In genomic region chr4:153467154-153467896, GRCh38 we compare ENCODE assay signal across 8 cellular contexts. TPM values are rescaled to one million over a fixed set of nuclear protein-coding genes. Genes with fewer than 3 reads are reported as not detected.
DNase-seq lines count a peak whose midpoint lies in the region; ATAC-seq, FAIRE-seq and TF ChIP-seq lines count a peak whose summit lies in the region.

No MANE protein-coding gene starts in this region.

- H3K36me3 Mint-ChIP-seq in natural killer cell treated with Interleukin-12 subunit alpha and Interleukin-12 subunit beta and Interleukin-15 and Interleukin-18, amount 100 ng/mL, for 72 hours = peaks cover 7% of the 10 kb centered on the region

- 6% methylated on average over 18 of the region's 28 CpGs for WGBS in esophagus muscularis mucosa
- WGBS in urinary bladder = 2% methylated on average over 28 of the region's 28 CpGs

- H3K9me3 ChIP-seq in AG04450 (ENCODE audit: control insufficient read depth, insufficient read depth, low read length) = no peaks in the 10 kb centered on the region; the same call in 1 of the 2 replicates
- no peaks in the 10 kb centered on the region for H3K9me3 ChIP-seq in esophagus muscularis mucosa

- TF ChIP-seq CTCF in AG04450 (IDR thresholded peaks at IDR 0.05; ENCODE audit: low read depth, low read length) (no peak), esophagus muscularis mucosa (IDR thresholded peaks at IDR 0.05) (no peak)

- peak overlapping the region; percentile 70 for H3K4me3 Mint-ChIP-seq in natural killer cell treated with Interleukin-12 subunit alpha and Interleukin-12 subunit beta and Interleukin-15 and Interleukin-18, amount 100 ng/mL, for 72 hours

- DNase-seq in AG04450 (ENCODE audit: low read depth, low spot score) = no peak
- peak; percentile 70 for DNase-seq in GM18507 (ENCODE audit: extremely low spot score, insufficient read length, low read depth)
- peak; percentile 57 for DNase-seq in NCI-H187 treated with DMSO at 0.1 percent for 48 hours (lab: John Stamatoyannopoulos, UW)
- peak; percentile 21 to 22 for DNase-seq in activated CD4-positive, alpha-beta T cell treated with anti-CD3 and anti-CD28 coated beads, Interleukin-2, amount 50 U/mL, for 24 hours (ENCODE audit: low read depth in 1 of 2, low spot score in 1 of 2)
- no peak for DNase-seq in esophagus muscularis mucosa (ENCODE audit: extremely low spot score)
- DNase-seq in natural killer cell treated with Interleukin-12 subunit alpha and Interleukin-12 subunit beta and Interleukin-15 and Interleukin-18, amount 100 ng/mL, for 72 hours (ENCODE audit: low spot score) = peak; percentile 70

- intact Hi-C loops in esophagus muscularis mucosa (cut with DNase I) = loop anchor here (2.0 to 10.0 kb wide), 3 partner anchors 90 to 123 kb away; partner anchors contain the start of gene MND1

- H3K27me3 Mint-ChIP-seq in natural killer cell treated with Interleukin-12 subunit alpha and Interleukin-12 subunit beta and Interleukin-15 and Interleukin-18, amount 100 ng/mL, for 72 hours = no peaks in the 10 kb centered on the region

- H3K4me1 ChIP-seq in esophagus muscularis mucosa = peaks cover 27 to 67% (median 56%) of the 10 kb centered on the region in 4 donors
- H3K4me1 ChIP-seq in urinary bladder (ENCODE audit: insufficient read depth) = no peaks in the 10 kb centered on the region

- H3K27ac Mint-ChIP-seq in natural killer cell treated with Interleukin-12 subunit alpha and Interleukin-12 subunit beta and Interleukin-15 and Interleukin-18, amount 100 ng/mL, for 72 hours = peak overlapping the region; percentile 82 to 88

- H3K4me3 ChIP-seq in AG04450 (ENCODE audit: low read depth, low read length) = peak overlapping the region; percentile 89
- H3K4me3 ChIP-seq in esophagus muscularis mucosa = peak overlapping the region; percentile 61 to 95 (median 88)
- H3K4me3 ChIP-seq in urinary bladder (ENCODE audit: low read depth, low read length) = peak overlapping the region; percentile 90

- peak; percentile 62 for ATAC-seq in HG02852 (IDR thresholded peaks at IDR 0.05; ENCODE audit: unreplicated experiment)
- ATAC-seq in natural killer cell treated with Interleukin-12 subunit alpha and Interleukin-12 subunit beta and Interleukin-15 and Interleukin-18, amount 100 ng/mL, for 72 hours = peak; percentile 3 to 4

- POLR2A ChIA-PET in AG04450 (lab: Yijun Ruan, JAX) = no interaction called here

- TF ChIP-seq POLR2A in esophagus muscularis mucosa (IDR thresholded peaks at IDR 0.05; ENCODE audit: low read depth) = no peak

- peak; percentile 97 for FAIRE-seq in GM18507 (lab: Jason Lieb, UNC)

- peaks cover 56 to 64% of the 10 kb centered on the region in 2 donors for H3K4me1 Mint-ChIP-seq in natural killer cell treated with Interleukin-12 subunit alpha and Interleukin-12 subunit beta and Interleukin-15 and Interleukin-18, amount 100 ng/mL, for 72 hours (ENCODE audit: low read depth in 2 of 2)

- no peaks in the 10 kb centered on the region for H3K27me3 ChIP-seq in AG04450 (ENCODE audit: control insufficient read depth, insufficient read depth, low read length)
- H3K27me3 ChIP-seq in esophagus muscularis mucosa = no peaks in the 10 kb centered on the region

- H3K36me3 ChIP-seq in esophagus muscularis mucosa (no peaks in the 10 kb centered on the region), urinary bladder (ENCODE audit: insufficient read depth) (no peaks in the 10 kb centered on the region)

- no peaks in the 10 kb centered on the region for H3K9me3 Mint-ChIP-seq in natural killer cell treated with Interleukin-12 subunit alpha and Interleukin-12 subunit beta and Interleukin-15 and Interleukin-18, amount 100 ng/mL, for 72 hours

- CTCF ChIA-PET in AG04450 (lab: Charles Lee) = interaction anchor here (0.6 to 1.3 kb wide), 4 partner anchors 16 to 164 kb away, joined by 3 to 11 read pairs (median 4); no protein-coding TSS in a partner anchor

- no peak for TF ChIP-seq EP300 in esophagus muscularis mucosa (IDR thresholded peaks at IDR 0.05)

- H3K27ac ChIP-seq in AG04450 (ENCODE audit: low read depth, low read length) (no peak overlapping the region), esophagus muscularis mucosa (replicated peaks in 1 of 4) (peak overlapping the region; percentile 82 to 89 (median 88)), urinary bladder (ENCODE audit: low read depth) (no peak overlapping the region)

RNA-seq across cellular contexts. Expression of gene TMEM131L, which starts 1.2 kb away (rescaled TPM):
- 13.2 and 15.5 TPM in 2 replicates for polyA plus RNA-seq in AG04450 (2011; rRNA removed)
- polyA minus RNA-seq in AG04450 (2011; rRNA and poly(A)+ RNA removed) = 22.9 and 25.9 TPM in 2 replicates
- 10 to 100 TPM; 10.3 to 16.3 (median 12.1) TPM for total RNA-seq in esophagus muscularis mucosa
- 10 to 100 TPM; 35.8 to 42.3 TPM for total RNA-seq in natural killer cell treated with Interleukin-12 subunit alpha and Interleukin-12 subunit beta and Interleukin-15 and Interleukin-18, amount 100 ng/mL, for 72 hours
- total RNA-seq in urinary bladder = 70.0 TPM
- polyA plus RNA-seq in urinary bladder = 9.6 TPM

Comparison
In these comparisons a context has a peak if more than half of its experiments do, and no peak if none do; other contexts are left out.
1. DNase-seq: peak in GM18507 (single experiment), NCI-H187 treated with DMSO at 0.1 percent for 48 hours (single experiment), activated CD4-positive, alpha-beta T cell treated with anti-CD3 and anti-CD28 coated beads, Interleukin-2, amount 50 U/mL, for 24 hours (2 of 2) and natural killer cell treated with Interleukin-12 subunit alpha and Interleukin-12 subunit beta and Interleukin-15 and Interleukin-18, amount 100 ng/mL, for 72 hours (single experiment); none in AG04450 (single experiment) and esophagus muscularis mucosa (single experiment).
2. H3K27ac ChIP-seq: peak in esophagus muscularis mucosa (4 of 4); none in AG04450 (single experiment) and urinary bladder (single experiment).
3. Peak in every context shown above with its lines, with median percentiles within 50 percentile points of each other: H3K4me3 ChIP-seq.